29 cellular contexts compared by ENCODE assay signal in the genomic region with DNA sequence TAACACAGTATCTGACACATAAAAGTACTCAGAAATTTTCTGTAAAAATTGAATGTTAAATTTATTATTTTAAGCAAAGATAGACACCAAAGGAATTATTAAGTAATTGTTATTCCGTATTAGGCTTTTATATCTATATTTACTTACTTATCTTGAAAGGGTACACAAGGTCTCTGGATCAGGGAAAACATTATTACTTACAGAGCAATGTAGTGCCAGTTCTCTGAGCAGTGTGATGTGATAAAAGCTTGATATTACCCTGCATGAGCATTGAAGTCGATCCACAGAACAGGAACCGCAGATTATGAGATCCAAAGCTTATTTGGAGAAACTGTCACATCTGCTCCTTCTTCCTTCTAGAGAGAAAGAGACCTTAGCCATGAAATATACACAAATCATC.
"Had no signal": no experiment of that assay in that cellular context is flagged by ENCODE, and none has a peak within 500 bp of the region (broad histone marks: within the 10 kb centered on the region; RNA-seq: fewer than 3 reads in every experiment).

No MANE protein-coding gene starts in this region.

- H3K4me1 ChIP-seq: adrenal gland, breast epithelium, colonic mucosa had no signal

- H3K36me3 ChIP-seq: adrenal gland, breast epithelium, cardiac muscle cell, colonic mucosa, WERI-Rb-1 had no signal

- DNase-seq: activated B cell treated with CpG ODN at 0.5 μM for 24 hours; activated CD4-positive, alpha-beta memory T cell treated with anti-CD3 and anti-CD28 coated beads for 36 hours; activated CD4-positive, alpha-beta T cell treated with anti-CD3 and anti-CD28 coated beads for 36 hours; activated CD4-positive, alpha-beta T cell treated with anti-CD3 and anti-CD28 coated beads, Interleukin-2, amount 10 ng/mL, durations not matched to agents 24 days and 14 days; activated CD4-positive, CD25-positive, alpha-beta regulatory T cell treated with anti-CD3 and anti-CD28 coated beads, Interleukin-2, amount 50 U/mL, for 72 hours; activated CD8-positive, alpha-beta memory T cell treated with anti-CD3 and anti-CD28 coated beads, Interleukin-2, amount 10 ng/mL, durations not matched to agents 7 days and 5 days; activated CD8-positive, alpha-beta memory T cell treated with anti-CD3 and anti-CD28 coated beads, Interleukin-2, amount 50 U/mL, for 4 hours; activated CD8-positive, alpha-beta T cell treated with anti-CD3 and anti-CD28 coated beads, Interleukin-2, amount 10 ng/mL, durations not matched to agents 7 days and 5 days; activated effector memory CD4-positive, alpha-beta T cell treated with anti-CD3 and anti-CD28 coated beads, Interleukin-2, amount 50 U/mL, for 16 hours; activated naive CD4-positive, alpha-beta T cell treated with anti-CD3 and anti-CD28 coated beads for 36 hours; activated naive CD8-positive, alpha-beta T cell treated with anti-CD3 and anti-CD28 coated beads for 36 hours; activated naive CD8-positive, alpha-beta T cell treated with anti-CD3 and anti-CD28 coated beads, Interleukin-2, amount 50 U/mL, for 24 hours; activated T-cell treated with anti-CD3 and anti-CD28 coated beads, Interleukin-2, amount 50 U/mL, for 1 hour; activated T-cell treated with anti-CD3 and anti-CD28 coated beads, Interleukin-2, amount 50 U/mL, for 48 hours; adrenal gland; amygdala; aorta; central memory CD4-positive, alpha-beta T cell; cerebellar nuclear complex; colonic mucosa; effector CD8-positive, alpha-beta T cell; foreskin fibroblast; head of caudate nucleus; T-helper 17 cell; T1000; WERI-Rb-1 had no signal

- H3K9me3 ChIP-seq: adrenal gland, colonic mucosa had no signal

- H3K4me3 ChIP-seq: adrenal gland, breast epithelium, cardiac muscle cell, colonic mucosa had no signal

- H3K27ac ChIP-seq: adrenal gland, breast epithelium, cardiac muscle cell, colonic mucosa, WERI-Rb-1 had no signal

- ATAC-seq: activated CD4-positive, alpha-beta T cell treated with anti-CD3 and anti-CD28 coated beads for 36 hours; activated CD8-positive, alpha-beta memory T cell treated with anti-CD3 and anti-CD28 coated beads, Interleukin-2, amount 10 ng/mL, durations not matched to agents 7 days and 5 days; activated CD8-positive, alpha-beta T cell treated with anti-CD3 and anti-CD28 coated beads, Interleukin-2, amount 10 ng/mL, durations not matched to agents 7 days and 5 days; activated naive CD8-positive, alpha-beta T cell treated with anti-CD3 and anti-CD28 coated beads, Interleukin-2, amount 50 U/mL, for 24 hours; esophagus mucosa; T-helper 17 cell had no signal

- H3K27me3 ChIP-seq: adrenal gland, breast epithelium, cardiac muscle cell, colonic mucosa had no signal
